Comparison of ENCODE assay signal across 18 cellular contexts in the genomic region with DNA sequence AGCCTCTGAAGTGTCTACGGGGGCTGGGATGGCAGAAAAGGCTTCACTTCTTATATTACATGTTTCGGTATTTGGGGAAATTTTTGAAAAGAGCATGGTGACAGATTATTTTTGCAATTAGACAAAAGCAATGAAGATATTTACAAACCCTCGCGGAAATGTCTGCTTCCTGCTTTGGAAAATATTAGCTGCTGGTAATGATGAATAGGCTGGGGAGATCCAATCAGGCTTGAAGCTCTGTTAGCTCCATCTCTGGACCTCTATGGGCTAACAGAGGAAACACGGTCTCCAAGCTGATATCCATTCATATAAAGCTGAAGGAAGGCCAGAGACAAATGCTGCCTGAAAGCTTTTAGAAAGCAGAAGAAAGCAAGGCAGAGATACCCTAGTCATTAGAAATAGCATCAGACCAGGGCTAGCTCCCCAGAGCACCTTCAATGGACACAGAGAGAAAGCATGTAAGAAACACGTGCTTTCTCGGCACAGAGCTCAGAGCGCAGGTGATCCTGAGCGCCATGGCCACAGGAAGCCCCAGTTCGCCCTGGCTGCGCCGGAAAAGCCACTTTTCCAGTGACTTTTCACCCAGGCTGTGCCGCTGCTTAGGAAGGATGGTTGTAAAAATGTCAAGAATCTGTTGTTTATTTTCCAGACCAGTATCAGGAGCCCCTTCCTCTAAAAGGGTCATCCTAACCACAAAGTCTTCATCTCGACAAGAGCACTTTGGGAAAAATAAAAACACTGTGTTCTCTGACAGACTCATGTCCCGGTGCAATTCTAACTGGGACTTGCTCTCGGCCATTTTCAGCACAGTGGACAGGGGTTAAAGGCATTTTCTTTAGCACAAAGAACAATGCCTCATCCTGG.
"Had no signal": no experiment of that assay in that cellular context is flagged by ENCODE, and none has a peak within 500 bp of the region (broad histone marks: within the 10 kb centered on the region; RNA-seq: fewer than 3 reads in every experiment).

No MANE protein-coding gene starts in this region.

- H3K4me1 ChIP-seq: ascending aorta, colonic mucosa, gastrocnemius medialis, left lung, pancreas, suprapubic skin, upper lobe of right lung had no signal

- H3K36me3 Mint-ChIP-seq: activated naive CD8-positive, alpha-beta T cell treated with anti-CD3 and anti-CD28 coated beads, Interleukin-2, amount 10 ng/mL, durations not matched to agents 7 days and 5 days had no signal

- H3K4me3 Mint-ChIP-seq: activated CD8-positive, alpha-beta T cell treated with anti-CD3 and anti-CD28 coated beads, Interleukin-2, amount 10 ng/mL, durations not matched to agents 7 days and 5 days; activated naive CD8-positive, alpha-beta T cell treated with anti-CD3 and anti-CD28 coated beads, Interleukin-2, amount 10 ng/mL, durations not matched to agents 7 days and 5 days; neural crest cell had no signal

- H3K4me1 Mint-ChIP-seq: activated naive CD8-positive, alpha-beta T cell treated with anti-CD3 and anti-CD28 coated beads, Interleukin-2, amount 10 ng/mL, durations not matched to agents 7 days and 5 days had no signal

- H3K27ac Mint-ChIP-seq: activated CD8-positive, alpha-beta T cell treated with anti-CD3 and anti-CD28 coated beads, Interleukin-2, amount 10 ng/mL, durations not matched to agents 7 days and 5 days; activated naive CD8-positive, alpha-beta T cell treated with anti-CD3 and anti-CD28 coated beads, Interleukin-2, amount 10 ng/mL, durations not matched to agents 7 days and 5 days had no signal

- H3K27me3 ChIP-seq: ascending aorta, colonic mucosa, gastrocnemius medialis, heart right ventricle, left lung, pancreas, suprapubic skin, upper lobe of right lung had no signal

- H3K36me3 ChIP-seq: colonic mucosa had no signal

- DNase-seq: activated CD4-positive, alpha-beta T cell treated with anti-CD3 and anti-CD28 coated beads for 1 hour; activated CD8-positive, alpha-beta T cell treated with anti-CD3 and anti-CD28 coated beads, Interleukin-2, amount 10 ng/mL, durations not matched to agents 7 days and 5 days; activated gamma-delta T cell treated with Interleukin-2 at 50 U/mL for 16 hours; activated naive CD8-positive, alpha-beta T cell treated with anti-CD3 and anti-CD28 coated beads, Interleukin-2, amount 10 ng/mL, durations not matched to agents 7 days and 5 days; colonic mucosa; effector CD8-positive, alpha-beta T cell; gastrocnemius medialis; heart right ventricle; islet precursor cell; left lung; pancreas; stimulated activated CD4-positive, alpha-beta T cell treated with anti-CD3 and anti-CD28 coated beads, Interleukin-12 subunit alpha, Interleukin-12 subunit beta, amount 100 ng/mL, for 4 hours; T1000; upper lobe of right lung had no signal

- H3K4me3 ChIP-seq: ascending aorta, colonic mucosa, gastrocnemius medialis, heart right ventricle, left lung, pancreas, suprapubic skin, upper lobe of right lung had no signal

- H3K9me3 ChIP-seq: ascending aorta, colonic mucosa, gastrocnemius medialis, heart right ventricle, left lung, pancreas, suprapubic skin, upper lobe of right lung had no signal

- H3K27ac ChIP-seq: ascending aorta, colonic mucosa, epithelial cell of prostate, gastrocnemius medialis, heart right ventricle, left lung, pancreas, suprapubic skin, upper lobe of right lung had no signal

- ATAC-seq: activated CD8-positive, alpha-beta T cell treated with anti-CD3 and anti-CD28 coated beads, Interleukin-2, amount 10 ng/mL, durations not matched to agents 7 days and 5 days; gastrocnemius medialis; heart right ventricle; left lung; pancreas; upper lobe of right lung had no signal

- H3K9me3 Mint-ChIP-seq: activated naive CD8-positive, alpha-beta T cell treated with anti-CD3 and anti-CD28 coated beads, Interleukin-2, amount 10 ng/mL, durations not matched to agents 7 days and 5 days; neural crest cell had no signal

- FAIRE-seq: pancreas had no signal
